ENCODE assay signal across 19 cellular contexts in genomic region chr5:89010512-89010911, GRCh38.
DNase-seq lines count a peak whose midpoint lies in the region; ATAC-seq and TF ChIP-seq lines count a peak whose summit lies in the region.
"Had no signal": no experiment of that assay in that cellular context is flagged by ENCODE, and none has a peak within 500 bp of the region (broad histone marks: within the 10 kb centered on the region; RNA-seq: fewer than 3 reads in every experiment).

No MANE protein-coding gene starts in this region.

- H3K4me3 Mint-ChIP-seq in WTC11 (no peak overlapping the region), natural killer cell (no peak overlapping the region)
- H3K4me3 Mint-ChIP-seq: CD14-positive monocyte; CD4-positive, alpha-beta T cell; CD8-positive, alpha-beta memory T cell; GM23338; H9 had no signal

- H3K4me3 ChIP-seq in cardiac muscle cell (no peak overlapping the region), left ventricle myocardium inferior (no peak overlapping the region), tibial nerve (no peak overlapping the region)
- H3K4me3 ChIP-seq: BLaER1 treated with 17β-estradiol and CSF1 and Interleukin-3, amounts not matched to agents 10 nM and 100 nM; GM23338 had no signal

- H3K9me3 ChIP-seq in cardiac muscle cell (ENCODE audit: low read depth) (no peaks in the 10 kb centered on the region), left ventricle myocardium inferior (replicated peaks) (no peaks in the 10 kb centered on the region), tibial nerve (no peaks in the 10 kb centered on the region)
- H3K9me3 ChIP-seq: BE2C; BLaER1 treated with 17β-estradiol and CSF1 and Interleukin-3, amounts not matched to agents 10 nM and 100 nM had no signal

- ATAC-seq in WTC11 (no peak), natural killer cell (peak in 2 of 3 donors; percentile 50 to 75)
- ATAC-seq: GM23338, HCT116 had no signal

- no peak for TF ChIP-seq EP300 in tibial nerve (IDR thresholded peaks at IDR 0.05)

- intact Hi-C loops in left ventricle myocardium inferior (cut with micrococcal nuclease) (no loop called here), natural killer cell (cut with micrococcal nuclease) (no loop called here)

- H3K27ac Mint-ChIP-seq in WTC11 (0 out of 2 replicates have a peak overlapping the region, but pooled peaks have one; percentile 17), natural killer cell (no peak overlapping the region)
- H3K27ac Mint-ChIP-seq: CD14-positive monocyte; CD4-positive, alpha-beta T cell; CD8-positive, alpha-beta memory T cell had no signal

- H3K36me3 ChIP-seq in cardiac muscle cell, result no peaks in the 10 kb centered on the region
- H3K36me3 ChIP-seq in left ventricle myocardium inferior, result no peaks in the 10 kb centered on the region
- no peaks in the 10 kb centered on the region for H3K36me3 ChIP-seq in tibial nerve
- H3K36me3 ChIP-seq: BE2C; BLaER1 treated with 17β-estradiol and CSF1 and Interleukin-3, amounts not matched to agents 10 nM and 100 nM had no signal

- CTCF ChIA-PET in WTC11 (lab: Charles Lee), result no interaction called here

- H3K27me3 ChIP-seq in cardiac muscle cell (no peaks in the 10 kb centered on the region), left ventricle myocardium inferior (ENCODE audit: low read depth) (no peaks in the 10 kb centered on the region), tibial nerve (no peaks in the 10 kb centered on the region)
- H3K27me3 ChIP-seq: BE2C; BLaER1 treated with 17β-estradiol and CSF1 and Interleukin-3, amounts not matched to agents 10 nM and 100 nM had no signal

- H3K36me3 Mint-ChIP-seq in WTC11 (no peaks in the 10 kb centered on the region), natural killer cell (no peaks in the 10 kb centered on the region)
- H3K36me3 Mint-ChIP-seq: CD14-positive monocyte; CD8-positive, alpha-beta memory T cell had no signal

- TF ChIP-seq CTCF in cardiac muscle cell (IDR thresholded peaks at IDR 0.05; ENCODE audit: low read depth, low read length) (no peak), left ventricle myocardium inferior (IDR thresholded peaks at IDR 0.05; ENCODE audit: borderline replicate concordance) (no peak), WTC11 (IDR thresholded peaks at IDR 0.05) (no peak), natural killer cell (IDR thresholded peaks at IDR 0.05) (no peak), tibial nerve (IDR thresholded peaks at IDR 0.05) (no peak)

- DNase-seq in cardiac muscle cell (ENCODE audit: low read depth in 1 of 2, low spot score in 1 of 2) (no peak), left ventricle myocardium inferior (no peak), WTC11 (ENCODE audit: low spot score) (no peak), natural killer cell (no peak), tibial nerve (ENCODE audit: low spot score in 2 of 2) (no peak), AML-193 (lab: John Stamatoyannopoulos, UW) (no peak)
- DNase-seq: BE2C; CD4-positive, alpha-beta T cell; CD8-positive, alpha-beta memory T cell; DMS 273 treated with DMSO at 0.1 percent for 48 hours; DMS79; EL; GDM1; H9 had no signal

- no peak for TF ChIP-seq POLR2A in tibial nerve (IDR thresholded peaks at IDR 0.05)

- H3K9me3 Mint-ChIP-seq in WTC11 (peaks cover 4% of the 10 kb centered on the region; the same call in 1 of the 2 replicates), natural killer cell (peaks cover 0 to 2% of the 10 kb centered on the region in 2 donors)
- H3K9me3 Mint-ChIP-seq: GM23338 had no signal

- 86 to 89% methylated on average over 2 of the region's 2 CpGs for WGBS in tibial nerve, 2 donors

- POLR2A ChIA-PET in WTC11 (lab: Charles Lee), result no interaction called here

- H3K4me1 ChIP-seq in cardiac muscle cell (ENCODE audit: low read depth), result peaks cover 20% of the 10 kb centered on the region
- H3K4me1 ChIP-seq in left ventricle myocardium inferior, result no peaks in the 10 kb centered on the region
- H3K4me1 ChIP-seq in tibial nerve, result no peaks in the 10 kb centered on the region
- H3K4me1 ChIP-seq: BE2C; BLaER1 treated with 17β-estradiol and CSF1 and Interleukin-3, amounts not matched to agents 10 nM and 100 nM had no signal

- H3K27me3 Mint-ChIP-seq in WTC11 (ENCODE audit: low read depth) (no peaks in the 10 kb centered on the region), natural killer cell (ENCODE audit: low read depth in 2 of 2) (no peaks in the 10 kb centered on the region)
- H3K27me3 Mint-ChIP-seq: CD4-positive, alpha-beta T cell; CD8-positive, alpha-beta memory T cell had no signal

- H3K4me1 Mint-ChIP-seq in WTC11 (peaks cover 22% of the 10 kb centered on the region), natural killer cell (peaks cover 21 to 23% of the 10 kb centered on the region in 2 donors)
- H3K4me1 Mint-ChIP-seq: CD14-positive monocyte; CD8-positive, alpha-beta memory T cell had no signal

- peak overlapping the region; percentile 10 for H3K27ac ChIP-seq in cardiac muscle cell
- no peak overlapping the region for H3K27ac ChIP-seq in left ventricle myocardium inferior (replicated peaks)
- no peak overlapping the region for H3K27ac ChIP-seq in tibial nerve
- H3K27ac ChIP-seq: 22Rv1; BLaER1 treated with 17β-estradiol and CSF1 and Interleukin-3, amounts not matched to agents 10 nM and 100 nM had no signal

TF ChIP-seq in WTC11, 78 proteins besides CTCF, POLR2A, EP300 and RAD21:
- TF ChIP-seq PRRX2 (CRISPR knock-in tag; IDR thresholded peaks at IDR 0.05), result no peak
- TF ChIP-seq GABPB1 (CRISPR knock-in tag; IDR thresholded peaks at IDR 0.05), result no peak
- no peak for TF ChIP-seq PRDM15 (CRISPR knock-in tag; IDR thresholded peaks at IDR 0.05)
- no peak for TF ChIP-seq FOXP4 (CRISPR knock-in tag; IDR thresholded peaks at IDR 0.05)
- no peak for TF ChIP-seq ZNF425 (CRISPR knock-in tag; conservative IDR thresholded peaks at IDR 0.05)
TF ChIP-seq in WTC11: peak in this region for 0.
